15 cellular contexts compared by ENCODE assay signal in genomic region chr6:158768396-158768795, GRCh38. TPM values are rescaled to one million over a fixed set of nuclear protein-coding genes. Genes with fewer than 3 reads are reported as not detected.
DNase-seq lines count a peak whose midpoint lies in the region; ATAC-seq and TF ChIP-seq lines count a peak whose summit lies in the region.
"Had no signal": no experiment of that assay in that cellular context is flagged by ENCODE, and none has a peak within 500 bp of the region (broad histone marks: within the 10 kb centered on the region; RNA-seq: fewer than 3 reads in every experiment).

No MANE protein-coding gene starts in this region.

- TF ChIP-seq CTCF in coronary artery (IDR thresholded peaks at IDR 0.05): no peak
- TF ChIP-seq CTCF in parathyroid adenoma (IDR thresholded peaks at IDR 0.05): no peak
- no peak for TF ChIP-seq CTCF in PC-3 (conservative IDR thresholded peaks at IDR 0.05; ENCODE audit: low read depth, low read length)

- H3K4me3 ChIP-seq in coronary artery: no peak overlapping the region
- no peak overlapping the region for H3K4me3 ChIP-seq in parathyroid adenoma (ENCODE audit: low read depth, low read length)
- no peak overlapping the region for H3K4me3 ChIP-seq in PC-3 (ENCODE audit: low read length)
- H3K4me3 ChIP-seq: GM23248 had no signal

- H3K27me3 ChIP-seq in parathyroid adenoma (ENCODE audit: control insufficient read depth, insufficient read depth, low read length) (no peaks in the 10 kb centered on the region), PC-3 (ENCODE audit: low read length) (no peaks in the 10 kb centered on the region)

- H3K9me3 Mint-ChIP-seq in activated naive CD4-positive, alpha-beta T cell treated with anti-CD3 and anti-CD28 coated beads for 36 hours: no peaks in the 10 kb centered on the region
- no peaks in the 10 kb centered on the region for H3K9me3 Mint-ChIP-seq in activated naive CD4-positive, alpha-beta T cell treated with anti-CD3 and anti-CD28 coated beads, Interleukin-2, amount 10 ng/mL, durations not matched to agents 7 days and 5 days

- H3K36me3 Mint-ChIP-seq in activated naive CD4-positive, alpha-beta T cell treated with anti-CD3 and anti-CD28 coated beads for 36 hours (ENCODE audit: low read depth): peaks cover 73% of the 10 kb centered on the region
- H3K36me3 Mint-ChIP-seq in activated naive CD4-positive, alpha-beta T cell treated with anti-CD3 and anti-CD28 coated beads, Interleukin-2, amount 10 ng/mL, durations not matched to agents 7 days and 5 days: peaks cover 80% of the 10 kb centered on the region
- H3K36me3 Mint-ChIP-seq in T-helper 17 cell (ENCODE audit: low read depth): peaks cover 25% of the 10 kb centered on the region

- peak overlapping the region; percentile 33 for H3K27ac Mint-ChIP-seq in activated naive CD4-positive, alpha-beta T cell treated with anti-CD3 and anti-CD28 coated beads for 36 hours
- H3K27ac Mint-ChIP-seq in activated naive CD4-positive, alpha-beta T cell treated with anti-CD3 and anti-CD28 coated beads, Interleukin-2, amount 10 ng/mL, durations not matched to agents 7 days and 5 days: no peak overlapping the region
- peak overlapping the region; percentile 97 for H3K27ac Mint-ChIP-seq in T-helper 17 cell

- H4K20me1 ChIP-seq in PC-3 (ENCODE audit: low read length): no peaks in the 10 kb centered on the region

- H3K27me3 Mint-ChIP-seq in activated naive CD4-positive, alpha-beta T cell treated with anti-CD3 and anti-CD28 coated beads for 36 hours (ENCODE audit: low read depth): no peaks in the 10 kb centered on the region
- H3K27me3 Mint-ChIP-seq in activated naive CD4-positive, alpha-beta T cell treated with anti-CD3 and anti-CD28 coated beads, Interleukin-2, amount 10 ng/mL, durations not matched to agents 7 days and 5 days: no peaks in the 10 kb centered on the region
- no peaks in the 10 kb centered on the region for H3K27me3 Mint-ChIP-seq in T-helper 17 cell

- no peak overlapping the region for H3K4me3 Mint-ChIP-seq in activated naive CD4-positive, alpha-beta T cell treated with anti-CD3 and anti-CD28 coated beads for 36 hours
- no peak overlapping the region for H3K4me3 Mint-ChIP-seq in activated naive CD4-positive, alpha-beta T cell treated with anti-CD3 and anti-CD28 coated beads, Interleukin-2, amount 10 ng/mL, durations not matched to agents 7 days and 5 days
- peak overlapping the region; percentile 85 for H3K4me3 Mint-ChIP-seq in T-helper 17 cell

- ATAC-seq in T-helper 17 cell (no peak), HG03520 (IDR thresholded peaks at IDR 0.05; ENCODE audit: unreplicated experiment) (no peak), PC-3 (no peak)

- intact Hi-C loops in activated naive CD4-positive, alpha-beta T cell treated with anti-CD3 and anti-CD28 coated beads for 36 hours (cut with micrococcal nuclease): no loop called here
- intact Hi-C loops in PC-3 (cut with micrococcal nuclease): no loop called here

- H3K4me1 Mint-ChIP-seq in activated naive CD4-positive, alpha-beta T cell treated with anti-CD3 and anti-CD28 coated beads for 36 hours (ENCODE audit: low read depth): peaks cover 28% of the 10 kb centered on the region
- H3K4me1 Mint-ChIP-seq in activated naive CD4-positive, alpha-beta T cell treated with anti-CD3 and anti-CD28 coated beads, Interleukin-2, amount 10 ng/mL, durations not matched to agents 7 days and 5 days: peaks cover 29% of the 10 kb centered on the region
- peaks cover 44% of the 10 kb centered on the region for H3K4me1 Mint-ChIP-seq in T-helper 17 cell

- H3K9ac ChIP-seq in parathyroid adenoma (no peak overlapping the region), PC-3 (ENCODE audit: low read length) (no peak overlapping the region)
- H3K9ac ChIP-seq: GM23248 had no signal

- no peak overlapping the region for H3K27ac ChIP-seq in coronary artery
- H3K27ac ChIP-seq in parathyroid adenoma: peak overlapping the region; percentile 4
- H3K27ac ChIP-seq in PC-3 (ENCODE audit: low read length): no peak overlapping the region
- H3K27ac ChIP-seq: GM23248 had no signal

- BruUV-seq in PC-3 (replicated peaks; lab: Mats Ljungman, UMichigan): no TSS peak

- DNase-seq in activated naive CD4-positive, alpha-beta T cell treated with anti-CD3 and anti-CD28 coated beads for 36 hours: no peak
- no peak for DNase-seq in activated naive CD4-positive, alpha-beta T cell treated with anti-CD3 and anti-CD28 coated beads, Interleukin-2, amount 10 ng/mL, durations not matched to agents 7 days and 5 days
- no peak for DNase-seq in T-helper 17 cell
- DNase-seq in coronary artery (ENCODE audit: low spot score): peak; percentile 57
- no peak for DNase-seq in stimulated activated CD4-positive, alpha-beta T cell treated with anti-CD3 and anti-CD28 coated beads, Interleukin-4, amount 100 ng/mL, for 1 hour
- no peak for DNase-seq in PC-3
- DNase-seq: ACHN; GM23248; Kasumi-1; NCI-H1417; RPMI8226; stimulated activated CD4-positive, alpha-beta T cell treated with anti-CD3 and anti-CD28 coated beads, Interleukin-15, amount 100 ng/mL, for 24 hours; SW 1271 had no signal

- H3K9me3 ChIP-seq in T-helper 17 cell (ENCODE audit: control insufficient read depth, low read length, poor library complexity, severe bottlenecking): no peaks in the 10 kb centered on the region
- no peaks in the 10 kb centered on the region for H3K9me3 ChIP-seq in parathyroid adenoma (ENCODE audit: control insufficient read depth, low read length)
- H3K9me3 ChIP-seq in PC-3 (ENCODE audit: low read length): no peaks in the 10 kb centered on the region

- H3K4me1 ChIP-seq in parathyroid adenoma (peaks cover 49% of the 10 kb centered on the region), PC-3 (ENCODE audit: insufficient read depth, low read length) (no peaks in the 10 kb centered on the region)

- H2AFZ ChIP-seq in parathyroid adenoma (no peak overlapping the region), PC-3 (ENCODE audit: low read length) (no peak overlapping the region)
- H2AFZ ChIP-seq: GM23248 had no signal

- peaks cover 5% of the 10 kb centered on the region for H3K79me2 ChIP-seq in parathyroid adenoma
- no peaks in the 10 kb centered on the region for H3K79me2 ChIP-seq in PC-3 (ENCODE audit: low read length)

- H3K36me3 ChIP-seq in parathyroid adenoma (ENCODE audit: control insufficient read depth, insufficient read depth, low read length) (no peaks in the 10 kb centered on the region), PC-3 (ENCODE audit: low read depth, low read length) (peaks cover 77% of the 10 kb centered on the region)

- POLR2A ChIA-PET in PC-3 (lab: Charles Lee; ENCODE audit: unreplicated experiment): no interaction called here

- no peaks in the 10 kb centered on the region for H3K9me2 ChIP-seq in PC-3 (replicated peaks; ENCODE audit: low read length)

- CTCF ChIA-PET in activated naive CD4-positive, alpha-beta T cell treated with anti-CD3 and anti-CD28 coated beads for 36 hours (lab: Charles Lee): interaction anchor here (0.5 to 1.7 kb wide), 5 partner anchors 65 to 397 kb away, joined by 3 to 6 read pairs (median 5); no protein-coding TSS in a partner anchor
- CTCF ChIA-PET in activated naive CD4-positive, alpha-beta T cell treated with anti-CD3 and anti-CD28 coated beads, Interleukin-2, amount 10 ng/mL, durations not matched to agents 7 days and 5 days (lab: Charles Lee): interaction anchor here (1.3 to 1.5 kb wide), 2 partner anchors 62 to 202 kb away, joined by 3 to 4 read pairs; no protein-coding TSS in a partner anchor
- CTCF ChIA-PET in PC-3 (lab: Charles Lee): no interaction called here

- no peaks in the 10 kb centered on the region for H3F3A ChIP-seq in PC-3 (ENCODE audit: low read length, unreplicated experiment)

- H3K4me2 ChIP-seq in parathyroid adenoma (ENCODE audit: low read length) (no peak overlapping the region), PC-3 (ENCODE audit: low read length) (no peak overlapping the region)

RNA-seq across cellular contexts. Expression of gene EZR, which starts 50.8 kb away (rescaled TPM):
- 100 to 1,000 TPM; 229 to 230 TPM for total RNA-seq in activated naive CD4-positive, alpha-beta T cell treated with anti-CD3 and anti-CD28 coated beads for 36 hours
- total RNA-seq in T-helper 17 cell (100 to 1,000 TPM; 341 to 361 TPM), PC-3 (2014; rRNA removed) (182 and 200 TPM in 2 replicates)
